ENCODE assay signal across 25 cellular contexts in genomic region chr6:132220800-132221199, GRCh38.
"Had no signal": no experiment of that assay in that cellular context is flagged by ENCODE, and none has a peak within 500 bp of the region (broad histone marks: within the 10 kb centered on the region; RNA-seq: fewer than 3 reads in every experiment).

No MANE protein-coding gene starts in this region.

- H3K4me1 ChIP-seq: left lung, right atrium auricular region, right lobe of liver, tibial nerve, vagina had no signal

- H3K27ac ChIP-seq: left lung, ovary, right atrium auricular region, right lobe of liver, tibial nerve, vagina had no signal

- H3K36me3 ChIP-seq: left lung, ovary, right atrium auricular region, right lobe of liver, tibial nerve, vagina had no signal

- H3K4me3 Mint-ChIP-seq: mesothelial cell of epicardium; naive B cell; natural killer cell; stimulated activated memory B cell treated with anti-CD40 and anti-IgM and Interleukin-4, amounts not matched to agents 10 μg/mL and 1 μg/mL and 100 μg/mL, for 72 hours; stimulated activated naive CD8-positive, alpha-beta T cell treated with anti-CD3 and anti-CD28 coated beads, Interleukin-15, amount 100 ng/mL, for 72 hours; type B pancreatic cell had no signal

- H3K27me3 Mint-ChIP-seq: naive B cell; progenitor cell of endocrine pancreas; stimulated activated memory B cell treated with anti-CD40 and anti-IgM and Interleukin-4, amounts not matched to agents 10 μg/mL and 1 μg/mL and 100 μg/mL, for 72 hours; type B pancreatic cell had no signal

- H3K4me3 ChIP-seq: left lung, lung, ovary, right atrium auricular region, right lobe of liver, smooth muscle cell, tibial nerve, vagina had no signal

- H3K9me3 ChIP-seq: ovary, right lobe of liver, vagina had no signal

- H3K27me3 ChIP-seq: left lung, ovary, right atrium auricular region, right lobe of liver, tibial nerve, vagina had no signal

- H3K4me2 ChIP-seq: smooth muscle cell had no signal

- H3K27ac Mint-ChIP-seq: mesothelial cell of epicardium; naive B cell; natural killer cell; progenitor cell of endocrine pancreas; stimulated activated memory B cell treated with anti-CD40 and anti-IgM and Interleukin-4, amounts not matched to agents 10 μg/mL and 1 μg/mL and 100 μg/mL, for 72 hours; stimulated activated naive CD8-positive, alpha-beta T cell treated with anti-CD3 and anti-CD28 coated beads, Interleukin-15, amount 100 ng/mL, for 72 hours; type B pancreatic cell had no signal

- DNase-seq: hippocampal formation; kidney glomerular epithelial cell; left cardiac atrium; left lung; mesendoderm; naive B cell; natural killer cell; ovary; right lobe of liver; stimulated activated CD4-positive, alpha-beta T cell treated with anti-CD3 and anti-CD28 coated beads, Interleukin-1b, Interleukin-23, amount 100 ng/mL, for 48 hours; stimulated activated CD4-positive, alpha-beta T cell treated with anti-CD3 and anti-CD28 coated beads, Interleukin-2, amount 100 ng/mL, for 48 hours; stimulated activated CD4-positive, alpha-beta T cell treated with anti-CD3 and anti-CD28 coated beads, Interleukin-4, amount 100 ng/mL, for 4 hours; stimulated activated CD8-positive, alpha-beta memory T cell treated with anti-CD3 and anti-CD28 coated beads, Interleukin-4, amount 100 ng/mL, for 48 hours; stimulated activated naive CD4-positive, alpha-beta T cell treated with Interleukin-2 at 50 U/mL for 16 hours; stimulated activated naive CD8-positive, alpha-beta T cell treated with anti-CD3 and anti-CD28 coated beads, Interleukin-15, amount 100 ng/mL, for 72 hours; substantia nigra had no signal

- H3K36me3 Mint-ChIP-seq: natural killer cell; stimulated activated memory B cell treated with anti-CD40 and anti-IgM and Interleukin-4, amounts not matched to agents 10 μg/mL and 1 μg/mL and 100 μg/mL, for 72 hours; type B pancreatic cell had no signal

- H3K9me3 Mint-ChIP-seq: type B pancreatic cell had no signal

- H3K4me1 Mint-ChIP-seq: naive B cell; natural killer cell; stimulated activated memory B cell treated with anti-CD40 and anti-IgM and Interleukin-4, amounts not matched to agents 10 μg/mL and 1 μg/mL and 100 μg/mL, for 72 hours; stimulated activated naive CD8-positive, alpha-beta T cell treated with anti-CD3 and anti-CD28 coated beads, Interleukin-15, amount 100 ng/mL, for 72 hours had no signal

- ATAC-seq: left cardiac atrium; left lung; natural killer cell; right lobe of liver; stimulated activated memory B cell treated with anti-CD40 and anti-IgM and Interleukin-4, amounts not matched to agents 10 μg/mL and 1 μg/mL and 100 μg/mL, for 72 hours; stimulated activated naive CD8-positive, alpha-beta T cell treated with anti-CD3 and anti-CD28 coated beads, Interleukin-15, amount 100 ng/mL, for 72 hours had no signal
